23 cellular contexts compared by ENCODE assay signal in genomic region chr11:45185228-45185729, GRCh38.
"Had no signal": no experiment of that assay in that cellular context is flagged by ENCODE, and none has a peak within 500 bp of the region (broad histone marks: within the 10 kb centered on the region; RNA-seq: fewer than 3 reads in every experiment).

No MANE protein-coding gene starts in this region.

- FAIRE-seq: colon, keratinocyte had no signal

- H3K9me3 ChIP-seq: body of pancreas, lower lobe of right lung, thoracic aorta, upper lobe of right lung had no signal

- DNase-seq: activated CD4-positive, alpha-beta T cell treated with anti-CD3 and anti-CD28 coated beads for 36 hours; activated CD4-positive, alpha-beta T cell treated with anti-CD3 and anti-CD28 coated beads, Interleukin-2, amount 50 U/mL, for 48 hours; activated T-cell treated with anti-CD3 and anti-CD28 coated beads for 4 hours; amniotic stem cell; body of pancreas; caudate nucleus; dorsolateral prefrontal cortex; endodermal cell; foreskin melanocyte; glutamatergic neuron; hypothalamus; lower lobe of right lung; stimulated activated CD4-positive, alpha-beta T cell treated with anti-CD3 and anti-CD28 coated beads, Interleukin-4, amount 100 ng/mL, for 24 hours; upper lobe of right lung had no signal

- H3K27ac Mint-ChIP-seq: activated CD4-positive, alpha-beta T cell treated with anti-CD3 and anti-CD28 coated beads for 36 hours; activated naive CD8-positive, alpha-beta T cell; activated T-helper 1 cell treated with anti-CD3 and anti-CD28 coated beads, Interleukin-12 subunit alpha, Interleukin-12 subunit beta, Interleukin-2, Interleukin-4 antibody, amounts not matched to agents 30 ng/mL and 10 ng/mL and 1 ng/mL, durations not matched to agents 14 hours and 24 hours and 36 hours; endodermal cell; nephron; stimulated activated effector memory CD8-positive, alpha-beta T cell treated with anti-CD3 and anti-CD28 coated beads, Interleukin-12 subunit alpha, Interleukin-12 subunit beta, amount 100 ng/mL, for 72 hours; WTC11 had no signal

- H3K4me3 ChIP-seq: body of pancreas, dorsolateral prefrontal cortex, lower lobe of right lung, thoracic aorta, upper lobe of right lung had no signal

- H3K4me3 Mint-ChIP-seq: activated CD4-positive, alpha-beta T cell treated with anti-CD3 and anti-CD28 coated beads for 36 hours; activated naive CD8-positive, alpha-beta T cell; activated T-helper 1 cell treated with anti-CD3 and anti-CD28 coated beads, Interleukin-12 subunit alpha, Interleukin-12 subunit beta, Interleukin-2, Interleukin-4 antibody, amounts not matched to agents 30 ng/mL and 10 ng/mL and 1 ng/mL, durations not matched to agents 14 hours and 24 hours and 36 hours; endodermal cell; nephron; stimulated activated effector memory CD8-positive, alpha-beta T cell treated with anti-CD3 and anti-CD28 coated beads, Interleukin-12 subunit alpha, Interleukin-12 subunit beta, amount 100 ng/mL, for 72 hours; WTC11 had no signal

- H3K9me3 Mint-ChIP-seq: activated T-helper 1 cell treated with anti-CD3 and anti-CD28 coated beads, Interleukin-12 subunit alpha, Interleukin-12 subunit beta, Interleukin-2, Interleukin-4 antibody, amounts not matched to agents 30 ng/mL and 10 ng/mL and 1 ng/mL, durations not matched to agents 14 hours and 24 hours and 36 hours; endodermal cell; stimulated activated effector memory CD8-positive, alpha-beta T cell treated with anti-CD3 and anti-CD28 coated beads, Interleukin-12 subunit alpha, Interleukin-12 subunit beta, amount 100 ng/mL, for 72 hours; WTC11 had no signal

- H3K27me3 ChIP-seq: body of pancreas, dorsolateral prefrontal cortex, upper lobe of right lung had no signal

- H3K27ac ChIP-seq: body of pancreas, dorsolateral prefrontal cortex, epithelial cell of prostate, lower lobe of right lung, thoracic aorta, upper lobe of right lung had no signal

- H3K27me3 Mint-ChIP-seq: activated CD4-positive, alpha-beta T cell treated with anti-CD3 and anti-CD28 coated beads for 36 hours; activated naive CD8-positive, alpha-beta T cell had no signal

- H3K4me1 Mint-ChIP-seq: activated CD4-positive, alpha-beta T cell treated with anti-CD3 and anti-CD28 coated beads for 36 hours had no signal
